12 cellular contexts compared by ENCODE assay signal in genomic region chr4:147749811-147750321, GRCh38. TPM values are rescaled to one million over a fixed set of nuclear protein-coding genes. Genes with fewer than 3 reads are reported as not detected.
A peak's percentile ranks its signal among the peaks of the same experiment; 100 is the strongest.
DNase-seq lines count a peak whose midpoint lies in the region; ATAC-seq and TF ChIP-seq lines count a peak whose summit lies in the region.
"Had no signal": no experiment of that assay in that cellular context is flagged by ENCODE, and none has a peak within 500 bp of the region (broad histone marks: within the 10 kb centered on the region; RNA-seq: fewer than 3 reads in every experiment).

No MANE protein-coding gene starts in this region.

- no peaks in the 10 kb centered on the region for H3K9me3 Mint-ChIP-seq in mesothelial cell of epicardium

- ATAC-seq in GM19351 (IDR thresholded peaks at IDR 0.05; ENCODE audit: unreplicated experiment) (peak; percentile 97), HG02884 (IDR thresholded peaks at IDR 0.05; ENCODE audit: unreplicated experiment) (peak; percentile 94), sciatic nerve (no peak)

- H3K36me3 Mint-ChIP-seq in mesothelial cell of epicardium, result peaks cover 2% of the 10 kb centered on the region

- intact Hi-C loops in sciatic nerve (cut with DNase I), result no loop called here

- no peak for TF ChIP-seq CTCF in mesothelial cell of epicardium (IDR thresholded peaks at IDR 0.05; ENCODE audit: unreplicated experiment)

- peaks cover 15% of the 10 kb centered on the region for H3K4me1 Mint-ChIP-seq in mesothelial cell of epicardium

- no peaks in the 10 kb centered on the region for H3K27me3 Mint-ChIP-seq in mesothelial cell of epicardium (ENCODE audit: low read depth)

- H3K4me3 Mint-ChIP-seq in mesothelial cell of epicardium, result no peak overlapping the region

- H3K27ac Mint-ChIP-seq in mesothelial cell of epicardium, result no peak overlapping the region

- DNase-seq in COLO668 (lab: John Stamatoyannopoulos, UW; ENCODE audit: unreplicated experiment) (peak; percentile 12), NCI-H187 treated with DMSO at 0.1 percent for 48 hours (lab: John Stamatoyannopoulos, UW) (peak; percentile 6), D341Med (ENCODE audit: low spot score) (no peak), mesothelial cell of epicardium (ENCODE audit: low spot score in 2 of 2, unreplicated experiment in 2 of 2) (no peak), sciatic nerve (ENCODE audit: low spot score) (no peak), pons (ENCODE audit: low spot score) (no peak)
- DNase-seq: activated naive CD4-positive, alpha-beta T cell treated with Interleukin-2 at 50 U/mL for 16 hours; left ventricle myocardium superior; NCI-H1930; T-helper 9 cell had no signal

RNA-seq across cellular contexts. Expression of gene ARHGAP10, which starts 18.0 kb away (rescaled TPM):
- total RNA-seq in mesothelial cell of epicardium, result 30.5 to 31.3 TPM (median 31.2 TPM) in 3 replicates
- total RNA-seq in sciatic nerve, result 89.2 TPM

Comparison
In these comparisons a context has a peak if more than half of its experiments do, and no peak if none do; other contexts are left out.
1. DNase-seq: peak in COLO668 (single experiment) and NCI-H187 treated with DMSO at 0.1 percent for 48 hours (single experiment); none in D341Med (single experiment), mesothelial cell of epicardium (0 of 2), sciatic nerve (single experiment) and pons (single experiment).